8 cellular contexts compared by ENCODE assay signal in genomic region chr5:44536650-44537260, GRCh38.
DNase-seq lines count a peak whose midpoint lies in the region; ATAC-seq and TF ChIP-seq lines count a peak whose summit lies in the region.

No MANE protein-coding gene starts in this region.

- H3K27me3 ChIP-seq in HAP-1 (ENCODE audit: low read depth): no peaks in the 10 kb centered on the region
- no peaks in the 10 kb centered on the region for H3K27me3 ChIP-seq in OCI-LY1 (ENCODE audit: insufficient read depth, low read length)
- no peaks in the 10 kb centered on the region for H3K27me3 ChIP-seq in parathyroid adenoma (ENCODE audit: control insufficient read depth, insufficient read depth, low read length)
- H3K27me3 ChIP-seq in aorta (ENCODE audit: control insufficient read depth in 1 of 2, insufficient read depth in 2 of 2, low read length in 1 of 2): no peaks in the 10 kb centered on the region

- no peaks in the 10 kb centered on the region for H3F3A ChIP-seq in OCI-LY1 (ENCODE audit: insufficient read depth, low read length)

- no peak for TF ChIP-seq POLR2A in erythroblast (IDR thresholded peaks at IDR 0.05; ENCODE audit: low read length)

- intact Hi-C loops in aorta (cut with DNase I): loop anchor here in 1 of 2 donors (5.0 kb wide), 1 partner anchor 236 kb away; no protein-coding TSS in a partner anchor

- no peak overlapping the region for H3K27ac ChIP-seq in OCI-LY1 (ENCODE audit: low read depth, low read length, poor library complexity, severe bottlenecking)
- no peak overlapping the region for H3K27ac ChIP-seq in parathyroid adenoma
- H3K27ac ChIP-seq in aorta (ENCODE audit: low read depth in 1 of 2, low read length in 2 of 2): no peak overlapping the region

- H2AFZ ChIP-seq in OCI-LY1 (ENCODE audit: low read length) (no peak overlapping the region), parathyroid adenoma (no peak overlapping the region)

- in situ Hi-C loops in HAP-1 (cut with MboI; ENCODE audit: low sequenced_read_pairs): loop anchor here (10.0 kb wide), 1 partner anchor 228 kb away; no protein-coding TSS in a partner anchor

- no peaks in the 10 kb centered on the region for H3K4me1 ChIP-seq in HAP-1
- no peaks in the 10 kb centered on the region for H3K4me1 ChIP-seq in OCI-LY1 (ENCODE audit: insufficient read depth, low read length, severe bottlenecking)
- H3K4me1 ChIP-seq in parathyroid adenoma: no peaks in the 10 kb centered on the region
- no peaks in the 10 kb centered on the region for H3K4me1 ChIP-seq in aorta (ENCODE audit: control insufficient read depth in 1 of 2, insufficient read depth in 2 of 2, low read length in 2 of 2)

- no peak for ATAC-seq in aorta (ENCODE audit: low FRiP score)

- H3K9me2 ChIP-seq in OCI-LY1 (ENCODE audit: low read depth, low read length): no peaks in the 10 kb centered on the region

- 68 to 70% methylated on average over 3 of the region's 3 CpGs for WGBS in aorta, 2 donors

- peak; percentile 67 for TF ChIP-seq CTCF in OCI-LY1 (IDR thresholded peaks at IDR 0.05; ENCODE audit: low read length)
- peak; percentile 64 for TF ChIP-seq CTCF in parathyroid adenoma (IDR thresholded peaks at IDR 0.05)

- no peak overlapping the region for H3K9ac ChIP-seq in OCI-LY1 (ENCODE audit: low read length)
- H3K9ac ChIP-seq in parathyroid adenoma: no peak overlapping the region

- no peaks in the 10 kb centered on the region for H3K9me3 ChIP-seq in HAP-1
- no peaks in the 10 kb centered on the region for H3K9me3 ChIP-seq in OCI-LY1 (ENCODE audit: low read length)
- no peaks in the 10 kb centered on the region for H3K9me3 ChIP-seq in parathyroid adenoma (ENCODE audit: control insufficient read depth, low read length)
- no peaks in the 10 kb centered on the region for H3K9me3 ChIP-seq in aorta (ENCODE audit: control insufficient read depth, low read length)

- H3K79me2 ChIP-seq in OCI-LY1 (ENCODE audit: insufficient read depth, low read length): no peaks in the 10 kb centered on the region
- no peaks in the 10 kb centered on the region for H3K79me2 ChIP-seq in parathyroid adenoma

- H4K20me1 ChIP-seq in OCI-LY1 (ENCODE audit: insufficient read depth, low read length): no peaks in the 10 kb centered on the region

- H3K4me3 ChIP-seq in HAP-1 (no peak overlapping the region), OCI-LY1 (ENCODE audit: low read depth, low read length, poor library complexity, severe bottlenecking) (no peak overlapping the region), parathyroid adenoma (ENCODE audit: low read depth, low read length) (no peak overlapping the region), aorta (ENCODE audit: low read length in 2 of 2) (no peak overlapping the region)

- H3K4me2 ChIP-seq in OCI-LY1 (ENCODE audit: low read length) (no peak overlapping the region), parathyroid adenoma (ENCODE audit: low read length) (no peak overlapping the region)

- H3K36me3 ChIP-seq in HAP-1 (replicated peaks): no peaks in the 10 kb centered on the region
- no peaks in the 10 kb centered on the region for H3K36me3 ChIP-seq in OCI-LY1 (ENCODE audit: insufficient read depth, low read length)
- H3K36me3 ChIP-seq in parathyroid adenoma (ENCODE audit: control insufficient read depth, insufficient read depth, low read length): no peaks in the 10 kb centered on the region
- no peaks in the 10 kb centered on the region for H3K36me3 ChIP-seq in aorta (ENCODE audit: control insufficient read depth in 1 of 2, insufficient read depth in 2 of 2, low read length in 1 of 2)

- DNase-seq in NCI-H146 (lab: John Stamatoyannopoulos, UW): peak; percentile 29
- no peak for DNase-seq in NCI-H146 treated with DMSO at 0.1 percent for 48 hours (lab: John Stamatoyannopoulos, UW; ENCODE audit: unreplicated experiment)
- DNase-seq in HAP-1 (ENCODE audit: low spot score in 2 of 2): peak; percentile 46 to 73
- peak; percentile 34 to 63 for DNase-seq in erythroblast (lab: John Stamatoyannopoulos, UW)
- DNase-seq in aorta: no peak
- DNase-seq in activated CD8-positive, alpha-beta memory T cell treated with anti-CD3 and anti-CD28 coated beads, Interleukin-2, amount 50 U/mL, for 48 hours: no peak

Comparison
In these comparisons a context has a peak if more than half of its experiments do, and no peak if none do; other contexts are left out.
1. DNase-seq: peak in NCI-H146 (single experiment), HAP-1 (2 of 2) and erythroblast (2 of 2); none in NCI-H146 treated with DMSO at 0.1 percent for 48 hours (single experiment), aorta (0 of 2) and activated CD8-positive, alpha-beta memory T cell treated with anti-CD3 and anti-CD28 coated beads, Interleukin-2, amount 50 U/mL, for 48 hours (single experiment).